Comparison of ENCODE assay signal across 1 cellular context in the genomic region with DNA sequence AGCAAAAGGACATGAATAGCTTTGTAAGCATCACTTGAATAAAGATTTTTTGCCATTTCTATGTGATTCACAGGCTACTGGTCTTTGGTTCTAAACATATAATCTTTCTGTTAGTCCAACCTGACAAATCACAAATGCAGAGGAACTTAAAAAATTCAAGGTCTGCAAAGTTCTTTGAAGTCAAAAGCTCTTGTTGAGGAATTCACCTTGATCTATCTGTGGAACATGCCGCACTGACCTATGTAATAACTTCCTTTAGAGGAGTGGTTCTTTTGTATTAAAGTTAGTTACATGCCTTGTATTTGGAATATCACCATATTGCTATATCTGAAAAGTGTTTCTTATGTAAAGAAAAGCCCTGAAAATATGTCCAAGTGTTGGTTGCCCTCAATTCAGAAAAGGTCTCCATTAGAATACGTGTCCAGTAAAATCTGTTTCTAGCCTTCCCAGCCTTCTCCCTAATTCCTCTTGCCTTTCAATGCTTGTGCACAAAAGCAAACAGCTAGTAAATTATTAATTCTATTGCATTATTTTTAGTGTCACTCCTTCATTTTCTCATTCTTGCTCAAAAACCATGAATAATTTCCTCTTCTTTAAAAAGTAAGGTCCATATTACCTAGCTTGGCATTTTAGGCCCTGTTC.
TF ChIP-seq lines count a peak whose summit lies in the region.

No MANE protein-coding gene starts in this region.

TF ChIP-seq in HepG2, 621 proteins besides CTCF, POLR2A, EP300 and RAD21 (continued from another document and continues in another):
- TF ChIP-seq, protein P1, sequence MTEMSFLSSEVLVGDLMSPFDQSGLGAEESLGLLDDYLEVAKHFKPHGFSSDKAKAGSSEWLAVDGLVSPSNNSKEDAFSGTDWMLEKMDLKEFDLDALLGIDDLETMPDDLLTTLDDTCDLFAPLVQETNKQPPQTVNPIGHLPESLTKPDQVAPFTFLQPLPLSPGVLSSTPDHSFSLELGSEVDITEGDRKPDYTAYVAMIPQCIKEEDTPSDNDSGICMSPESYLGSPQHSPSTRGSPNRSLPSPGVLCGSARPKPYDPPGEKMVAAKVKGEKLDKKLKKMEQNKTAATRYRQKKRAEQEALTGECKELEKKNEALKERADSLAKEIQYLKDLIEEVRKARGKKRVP (CRISPR knock-in tag; IDR thresholded peaks at IDR 0.05), result no peak
- TF ChIP-seq, protein P2, sequence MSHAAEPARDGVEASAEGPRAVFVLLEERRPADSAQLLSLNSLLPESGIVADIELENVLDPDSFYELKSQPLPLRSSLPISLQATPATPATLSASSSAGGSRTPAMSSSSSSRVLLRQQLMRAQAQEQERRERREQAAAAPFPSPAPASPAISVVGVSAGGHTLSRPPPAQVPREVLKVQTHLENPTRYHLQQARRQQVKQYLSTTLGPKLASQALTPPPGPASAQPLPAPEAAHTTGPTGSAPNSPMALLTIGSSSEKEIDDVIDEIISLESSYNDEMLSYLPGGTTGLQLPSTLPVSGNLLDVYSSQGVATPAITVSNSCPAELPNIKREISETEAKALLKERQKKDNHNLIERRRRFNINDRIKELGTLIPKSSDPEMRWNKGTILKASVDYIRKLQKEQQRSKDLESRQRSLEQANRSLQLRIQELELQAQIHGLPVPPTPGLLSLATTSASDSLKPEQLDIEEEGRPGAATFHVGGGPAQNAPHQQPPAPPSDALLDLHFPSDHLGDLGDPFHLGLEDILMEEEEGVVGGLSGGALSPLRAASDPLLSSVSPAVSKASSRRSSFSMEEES (CRISPR knock-in tag; IDR thresholded peaks at IDR 0.05), result 0 out of 2 replicates have a peak, but pooled peaks have one; percentile 11
- TF ChIP-seq ZNF235 (CRISPR knock-in tag; IDR thresholded peaks at IDR 0.05; ENCODE audit: borderline replicate concordance) (no peak), ARNT2 (CRISPR knock-in tag; IDR thresholded peaks at IDR 0.05; ENCODE audit: low read depth) (no peak), ZKSCAN1 (IDR thresholded peaks at IDR 0.05; ENCODE audit: low read length) (no peak), ZNF629 (CRISPR knock-in tag; conservative IDR thresholded peaks at IDR 0.05) (no peak), XBP1 (CRISPR knock-in tag; IDR thresholded peaks at IDR 0.05) (no peak), ZFY (CRISPR knock-in tag; IDR thresholded peaks at IDR 0.05) (no peak), TSC22D2 (CRISPR knock-in tag; IDR thresholded peaks at IDR 0.05; ENCODE audit: borderline replicate concordance) (no peak), ZNF34 (CRISPR knock-in tag; IDR thresholded peaks at IDR 0.05; ENCODE audit: borderline replicate concordance) (no peak), ZNF331 (CRISPR knock-in tag; IDR thresholded peaks at IDR 0.05) (0 out of 2 replicates have a peak, but pooled peaks have one; percentile 10), SP4 (CRISPR knock-in tag; IDR thresholded peaks at IDR 0.05) (no peak), POGZ (CRISPR knock-in tag; IDR thresholded peaks at IDR 0.05) (0 out of 2 replicates have a peak, but pooled peaks have one; percentile 10), ZNF143 (CRISPR knock-in tag; IDR thresholded peaks at IDR 0.05) (no peak), SMARCC2 (IDR thresholded peaks at IDR 0.05) (no peak), SOX5 (CRISPR knock-in tag; IDR thresholded peaks at IDR 0.05; ENCODE audit: borderline replicate concordance) (peak; percentile 37; the same call in 1 of the 2 replicates), NFRKB (IDR thresholded peaks at IDR 0.05) (no peak), KDM6A (CRISPR knock-in tag; IDR thresholded peaks at IDR 0.05; ENCODE audit: low read depth) (0 out of 2 replicates have a peak, but pooled peaks have one; percentile 13), SCMH1 (CRISPR knock-in tag; IDR thresholded peaks at IDR 0.05; ENCODE audit: borderline replicate concordance) (no peak), RORA (CRISPR knock-in tag; IDR thresholded peaks at IDR 0.05) (no peak), ZBTB38 (CRISPR knock-in tag; IDR thresholded peaks at IDR 0.05) (no peak), RARA (CRISPR knock-in tag; IDR thresholded peaks at IDR 0.05) (0 out of 2 replicates have a peak, but pooled peaks have one; percentile 23), ELF3 (CRISPR knock-in tag; IDR thresholded peaks at IDR 0.05) (peak; percentile 55), KAT2B (IDR thresholded peaks at IDR 0.05; ENCODE audit: borderline replicate concordance, low read depth, low read length) (no peak), ZNF383 (CRISPR knock-in tag; IDR thresholded peaks at IDR 0.05; ENCODE audit: borderline replicate concordance) (no peak), HNF4A (CRISPR knock-in tag; IDR thresholded peaks at IDR 0.05) (peak; percentile 27; the same call in 1 of the 2 replicates), HOXA9 (CRISPR knock-in tag; IDR thresholded peaks at IDR 0.05; ENCODE audit: borderline replicate concordance) (no peak), ZNF30 (CRISPR knock-in tag; IDR thresholded peaks at IDR 0.05) (no peak), KDM1A (CRISPR knock-in tag; IDR thresholded peaks at IDR 0.05) (no peak), JUNB (CRISPR knock-in tag; IDR thresholded peaks at IDR 0.05; ENCODE audit: borderline replicate concordance) (no peak), SNAPC2 (CRISPR knock-in tag; IDR thresholded peaks at IDR 0.05) (no peak), ZNF296 (CRISPR knock-in tag; conservative IDR thresholded peaks at IDR 0.05) (no peak), NCOR1 (IDR thresholded peaks at IDR 0.05; ENCODE audit: borderline replicate concordance, low read length) (peak; percentile 47; the same call in 1 of the 2 replicates), ZNF326 (CRISPR knock-in tag; IDR thresholded peaks at IDR 0.05; ENCODE audit: borderline replicate concordance) (no peak), DNMT3B (CRISPR knock-in tag; conservative IDR thresholded peaks at IDR 0.05) (0 out of 2 replicates have a peak, but pooled peaks have one; percentile 29), CBX2 (IDR thresholded peaks at IDR 0.05; ENCODE audit: low read depth, low read length) (no peak), CBX2 (CRISPR knock-in tag; IDR thresholded peaks at IDR 0.05; ENCODE audit: low read depth) (no peak), TP53 (CRISPR knock-in tag; conservative IDR thresholded peaks at IDR 0.05) (no peak), ZNF747 (CRISPR knock-in tag; IDR thresholded peaks at IDR 0.05; ENCODE audit: borderline replicate concordance) (no peak), MED1 (CRISPR knock-in tag; IDR thresholded peaks at IDR 0.05) (peak; percentile 37)
- TF ChIP-seq, protein P3, sequence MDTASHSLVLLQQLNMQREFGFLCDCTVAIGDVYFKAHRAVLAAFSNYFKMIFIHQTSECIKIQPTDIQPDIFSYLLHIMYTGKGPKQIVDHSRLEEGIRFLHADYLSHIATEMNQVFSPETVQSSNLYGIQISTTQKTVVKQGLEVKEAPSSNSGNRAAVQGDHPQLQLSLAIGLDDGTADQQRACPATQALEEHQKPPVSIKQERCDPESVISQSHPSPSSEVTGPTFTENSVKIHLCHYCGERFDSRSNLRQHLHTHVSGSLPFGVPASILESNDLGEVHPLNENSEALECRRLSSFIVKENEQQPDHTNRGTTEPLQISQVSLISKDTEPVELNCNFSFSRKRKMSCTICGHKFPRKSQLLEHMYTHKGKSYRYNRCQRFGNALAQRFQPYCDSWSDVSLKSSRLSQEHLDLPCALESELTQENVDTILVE (CRISPR knock-in tag; IDR thresholded peaks at IDR 0.05), result 0 out of 2 replicates have a peak, but pooled peaks have one; percentile 19
- TF ChIP-seq, protein P4, sequence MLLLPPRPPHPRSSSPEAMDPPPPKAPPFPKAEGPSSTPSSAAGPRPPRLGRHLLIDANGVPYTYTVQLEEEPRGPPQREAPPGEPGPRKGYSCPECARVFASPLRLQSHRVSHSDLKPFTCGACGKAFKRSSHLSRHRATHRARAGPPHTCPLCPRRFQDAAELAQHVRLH (CRISPR knock-in tag; IDR thresholded peaks at IDR 0.05; ENCODE audit: borderline replicate concordance, low read depth), result no peak
- TF ChIP-seq, protein P5, sequence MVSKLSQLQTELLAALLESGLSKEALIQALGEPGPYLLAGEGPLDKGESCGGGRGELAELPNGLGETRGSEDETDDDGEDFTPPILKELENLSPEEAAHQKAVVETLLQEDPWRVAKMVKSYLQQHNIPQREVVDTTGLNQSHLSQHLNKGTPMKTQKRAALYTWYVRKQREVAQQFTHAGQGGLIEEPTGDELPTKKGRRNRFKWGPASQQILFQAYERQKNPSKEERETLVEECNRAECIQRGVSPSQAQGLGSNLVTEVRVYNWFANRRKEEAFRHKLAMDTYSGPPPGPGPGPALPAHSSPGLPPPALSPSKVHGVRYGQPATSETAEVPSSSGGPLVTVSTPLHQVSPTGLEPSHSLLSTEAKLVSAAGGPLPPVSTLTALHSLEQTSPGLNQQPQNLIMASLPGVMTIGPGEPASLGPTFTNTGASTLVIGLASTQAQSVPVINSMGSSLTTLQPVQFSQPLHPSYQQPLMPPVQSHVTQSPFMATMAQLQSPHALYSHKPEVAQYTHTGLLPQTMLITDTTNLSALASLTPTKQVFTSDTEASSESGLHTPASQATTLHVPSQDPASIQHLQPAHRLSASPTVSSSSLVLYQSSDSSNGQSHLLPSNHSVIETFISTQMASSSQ (IDR thresholded peaks at IDR 0.05; ENCODE audit: low read depth), result peak; percentile 69
- TF ChIP-seq, protein P5 (CRISPR knock-in tag; IDR thresholded peaks at IDR 0.05; ENCODE audit: borderline replicate concordance), result peak; percentile 56; the same call in 1 of the 2 replicates
- TF ChIP-seq, protein P6, sequence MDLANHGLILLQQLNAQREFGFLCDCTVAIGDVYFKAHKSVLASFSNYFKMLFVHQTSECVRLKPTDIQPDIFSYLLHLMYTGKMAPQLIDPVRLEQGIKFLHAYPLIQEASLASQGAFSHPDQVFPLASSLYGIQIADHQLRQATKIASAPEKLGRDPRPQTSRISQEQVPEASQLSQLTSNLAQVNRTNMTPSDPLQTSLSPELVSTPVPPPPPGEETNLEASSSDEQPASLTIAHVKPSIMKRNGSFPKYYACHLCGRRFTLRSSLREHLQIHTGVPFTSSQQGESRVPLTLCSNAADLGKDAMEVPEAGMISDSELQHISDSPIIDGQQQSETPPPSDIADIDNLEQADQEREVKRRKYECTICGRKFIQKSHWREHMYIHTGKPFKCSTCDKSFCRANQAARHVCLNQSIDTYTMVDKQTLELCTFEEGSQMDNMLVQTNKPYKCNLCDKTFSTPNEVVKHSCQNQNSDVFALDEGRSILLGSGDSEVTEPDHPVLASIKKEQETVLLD (CRISPR knock-in tag; IDR thresholded peaks at IDR 0.05; ENCODE audit: low read depth), result no peak
- TF ChIP-seq, protein P7, sequence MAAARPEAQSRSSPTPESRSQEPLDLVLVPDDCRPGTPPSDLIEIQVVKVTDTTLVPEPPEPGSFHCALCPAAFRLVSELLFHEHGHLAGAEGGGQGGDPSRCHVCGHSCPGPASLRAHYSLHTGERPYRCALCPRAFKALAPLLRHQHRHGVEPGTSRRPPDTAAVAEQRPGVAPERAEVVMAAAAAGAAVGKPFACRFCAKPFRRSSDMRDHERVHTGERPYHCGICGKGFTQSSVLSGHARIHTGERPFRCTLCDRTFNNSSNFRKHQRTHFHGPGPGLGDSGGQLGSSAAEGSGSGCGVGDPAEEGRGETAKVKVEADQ (CRISPR knock-in tag; IDR thresholded peaks at IDR 0.05; ENCODE audit: borderline replicate concordance), result no peak
- TF ChIP-seq, protein P8, sequence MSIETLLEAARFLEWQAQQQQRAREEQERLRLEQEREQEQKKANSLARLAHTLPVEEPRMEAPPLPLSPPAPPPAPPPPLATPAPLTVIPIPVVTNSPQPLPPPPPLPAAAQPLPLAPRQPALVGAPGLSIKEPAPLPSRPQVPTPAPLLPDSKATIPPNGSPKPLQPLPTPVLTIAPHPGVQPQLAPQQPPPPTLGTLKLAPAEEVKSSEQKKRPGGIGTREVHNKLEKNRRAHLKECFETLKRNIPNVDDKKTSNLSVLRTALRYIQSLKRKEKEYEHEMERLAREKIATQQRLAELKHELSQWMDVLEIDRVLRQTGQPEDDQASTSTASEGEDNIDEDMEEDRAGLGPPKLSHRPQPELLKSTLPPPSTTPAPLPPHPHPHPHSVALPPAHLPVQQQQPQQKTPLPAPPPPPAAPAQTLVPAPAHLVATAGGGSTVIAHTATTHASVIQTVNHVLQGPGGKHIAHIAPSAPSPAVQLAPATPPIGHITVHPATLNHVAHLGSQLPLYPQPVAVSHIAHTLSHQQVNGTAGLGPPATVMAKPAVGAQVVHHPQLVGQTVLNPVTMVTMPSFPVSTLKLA (IDR thresholded peaks at IDR 0.05), result no peak
- TF ChIP-seq, protein P9, sequence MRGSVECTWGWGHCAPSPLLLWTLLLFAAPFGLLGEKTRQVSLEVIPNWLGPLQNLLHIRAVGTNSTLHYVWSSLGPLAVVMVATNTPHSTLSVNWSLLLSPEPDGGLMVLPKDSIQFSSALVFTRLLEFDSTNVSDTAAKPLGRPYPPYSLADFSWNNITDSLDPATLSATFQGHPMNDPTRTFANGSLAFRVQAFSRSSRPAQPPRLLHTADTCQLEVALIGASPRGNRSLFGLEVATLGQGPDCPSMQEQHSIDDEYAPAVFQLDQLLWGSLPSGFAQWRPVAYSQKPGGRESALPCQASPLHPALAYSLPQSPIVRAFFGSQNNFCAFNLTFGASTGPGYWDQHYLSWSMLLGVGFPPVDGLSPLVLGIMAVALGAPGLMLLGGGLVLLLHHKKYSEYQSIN (CRISPR knock-in tag; IDR thresholded peaks at IDR 0.05; ENCODE audit: borderline replicate concordance), result no peak
- TF ChIP-seq, protein P10, sequence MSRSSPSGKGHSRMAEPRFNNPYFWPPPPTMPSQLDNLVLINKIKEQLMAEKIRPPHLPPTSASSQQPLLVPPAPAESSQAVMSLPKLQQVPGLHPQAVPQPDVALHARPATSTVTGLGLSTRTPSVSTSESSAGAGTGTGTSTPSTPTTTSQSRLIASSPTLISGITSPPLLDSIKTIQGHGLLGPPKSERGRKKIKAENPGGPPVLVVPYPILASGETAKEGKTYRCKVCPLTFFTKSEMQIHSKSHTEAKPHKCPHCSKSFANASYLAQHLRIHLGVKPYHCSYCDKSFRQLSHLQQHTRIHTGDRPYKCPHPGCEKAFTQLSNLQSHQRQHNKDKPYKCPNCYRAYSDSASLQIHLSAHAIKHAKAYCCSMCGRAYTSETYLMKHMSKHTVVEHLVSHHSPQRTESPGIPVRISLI (CRISPR knock-in tag; IDR thresholded peaks at IDR 0.05; ENCODE audit: borderline replicate concordance), result no peak
- TF ChIP-seq, protein P11, sequence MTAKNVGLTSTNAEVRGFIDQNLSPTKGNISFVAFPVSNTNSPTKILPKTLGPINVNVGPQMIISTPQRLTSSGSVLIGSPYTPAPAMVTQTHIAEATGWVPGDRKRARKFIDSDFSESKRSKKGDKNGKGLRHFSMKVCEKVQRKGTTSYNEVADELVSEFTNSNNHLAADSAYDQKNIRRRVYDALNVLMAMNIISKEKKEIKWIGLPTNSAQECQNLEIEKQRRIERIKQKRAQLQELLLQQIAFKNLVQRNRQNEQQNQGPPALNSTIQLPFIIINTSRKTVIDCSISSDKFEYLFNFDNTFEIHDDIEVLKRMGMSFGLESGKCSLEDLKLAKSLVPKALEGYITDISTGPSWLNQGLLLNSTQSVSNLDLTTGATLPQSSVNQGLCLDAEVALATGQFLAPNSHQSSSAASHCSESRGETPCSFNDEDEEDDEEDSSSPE (CRISPR knock-in tag; IDR thresholded peaks at IDR 0.05), result no peak
